In the genomic region with DNA sequence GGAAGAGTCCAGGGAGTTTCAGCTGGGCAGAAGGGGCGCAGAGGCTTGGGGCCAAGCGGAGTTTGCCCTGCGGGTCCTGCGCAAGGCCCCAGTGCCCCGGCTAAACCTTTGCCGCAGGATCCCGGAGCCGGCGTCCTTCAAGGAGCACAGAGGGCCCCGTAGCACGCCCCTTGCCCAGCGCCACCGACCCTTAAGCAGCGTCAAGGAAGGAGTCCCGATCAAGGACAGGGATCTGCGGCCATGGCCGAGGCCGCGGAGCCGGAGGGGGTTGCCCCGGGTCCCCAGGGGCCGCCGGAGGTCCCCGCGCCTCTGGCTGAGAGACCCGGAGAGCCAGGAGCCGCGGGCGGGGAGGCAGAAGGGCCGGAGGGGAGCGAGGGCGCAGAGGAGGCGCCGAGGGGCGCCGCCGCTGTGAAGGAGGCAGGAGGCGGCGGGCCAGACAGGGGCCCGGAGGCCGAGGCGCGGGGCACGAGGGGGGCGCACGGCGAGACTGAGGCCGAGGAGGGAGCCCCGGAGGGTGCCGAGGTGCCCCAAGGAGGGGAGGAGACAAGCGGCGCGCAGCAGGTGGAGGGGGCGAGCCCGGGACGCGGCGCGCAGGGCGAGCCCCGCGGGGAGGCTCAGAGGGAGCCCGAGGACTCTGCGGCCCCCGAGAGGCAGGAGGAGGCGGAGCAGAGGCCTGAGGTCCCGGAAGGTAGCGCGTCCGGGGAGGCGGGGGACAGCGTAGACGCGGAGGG, we compare ENCODE assay signal across 9 cellular contexts. TPM values are rescaled to one million over a fixed set of nuclear protein-coding genes. Genes with fewer than 3 reads are reported as not detected.
DNase-seq lines count a peak whose midpoint lies in the region; ATAC-seq and TF ChIP-seq lines count a peak whose summit lies in the region.
"Had no signal": no experiment of that assay in that cellular context is flagged by ENCODE, and none has a peak within 500 bp of the region (broad histone marks: within the 10 kb centered on the region; RNA-seq: fewer than 3 reads in every experiment).

No MANE protein-coding gene starts in this region.

- no peaks in the 10 kb centered on the region for H3K36me3 Mint-ChIP-seq in nephron progenitor cell (ENCODE audit: low read depth)

- peak; percentile 56 for ATAC-seq in HG03139 (IDR thresholded peaks at IDR 0.05; ENCODE audit: unreplicated experiment)

- H3K4me3 ChIP-seq in coronary artery (peak overlapping the region; percentile 73), SJCRH30 (no peak overlapping the region)

- no peaks in the 10 kb centered on the region for H3K4me1 Mint-ChIP-seq in nephron progenitor cell

- H3K27me3 ChIP-seq in SJCRH30, result no peaks in the 10 kb centered on the region; the same call in 1 of the 2 replicates

- peaks cover 22% of the 10 kb centered on the region for H3K4me1 ChIP-seq in SJCRH30

- peaks cover 7% of the 10 kb centered on the region for H3K9me3 Mint-ChIP-seq in nephron progenitor cell

- H3K27ac ChIP-seq in coronary artery (no peak overlapping the region), SJCRH30 (no peak overlapping the region)
- H3K27ac ChIP-seq: KMS-11 had no signal

- no peaks in the 10 kb centered on the region for H3K9me3 ChIP-seq in SJCRH30 (replicated peaks)

- no peaks in the 10 kb centered on the region for H3K36me3 ChIP-seq in SJCRH30

- no peak overlapping the region for H3K27ac Mint-ChIP-seq in nephron progenitor cell

- peak overlapping the region; percentile 74 for H3K4me3 Mint-ChIP-seq in nephron progenitor cell

- peak; percentile 41 for TF ChIP-seq POLR2A in GM15510 (IDR thresholded peaks at IDR 0.05; ENCODE audit: borderline replicate concordance, extremely low read depth, insufficient read length)

- TF ChIP-seq CTCF in coronary artery (IDR thresholded peaks at IDR 0.05), result no peak
- no peak for TF ChIP-seq CTCF in nephron progenitor cell (IDR thresholded peaks at IDR 0.05)

- peaks cover 97% of the 10 kb centered on the region for H3K27me3 Mint-ChIP-seq in nephron progenitor cell (ENCODE audit: low read depth, poor library complexity)

- no peak for DNase-seq in coronary artery (ENCODE audit: low spot score)
- DNase-seq in nephron progenitor cell, result peak; percentile 47
- DNase-seq in NCI-H146 treated with DMSO at 0.1 percent for 48 hours (lab: John Stamatoyannopoulos, UW; ENCODE audit: unreplicated experiment), result no peak
- DNase-seq in dedifferentiated amniotic fluid mesenchymal stem cell (ENCODE audit: extremely low spot score), result no peak
- no peak for DNase-seq in AML-193 (lab: John Stamatoyannopoulos, UW)
- DNase-seq in SJCRH30, result no peak

RNA-seq across cellular contexts. Expression of a gene that starts 0.5 kb away (rescaled TPM):
- total RNA-seq in SJCRH30 (2014; rRNA removed; shearing (Covaris generic)), result 0.03 TPM in 1 of 2 replicates, not detected in the other

RNA-seq across cellular contexts. Expression of a gene that starts 54.4 kb away (rescaled TPM):
- total RNA-seq in SJCRH30 (2014; rRNA removed; shearing (Covaris generic)), result 23.6 and 28.3 TPM in 2 replicates
